Comparison of ENCODE assay signal across 8 cellular contexts in genomic region chr5:54249210-54250028, GRCh38.
A peak's percentile ranks its signal among the peaks of the same experiment; 100 is the strongest.
DNase-seq lines count a peak whose midpoint lies in the region; ATAC-seq, FAIRE-seq and TF ChIP-seq lines count a peak whose summit lies in the region.

No MANE protein-coding gene starts in this region.

- H2AFZ ChIP-seq in GM23248, result no peak overlapping the region

- H3K79me2 ChIP-seq in GM23248 (ENCODE audit: insufficient read depth), result no peaks in the 10 kb centered on the region

- no peaks in the 10 kb centered on the region for H4K20me1 ChIP-seq in GM23248 (ENCODE audit: insufficient read depth)

- no peak overlapping the region for H3K27ac Mint-ChIP-seq in CD8-positive, alpha-beta T cell

- TF ChIP-seq POLR2A in Peyer's patch (IDR thresholded peaks at IDR 0.05) (no peak), gastrocnemius medialis (IDR thresholded peaks at IDR 0.05) (no peak)

- no peaks in the 10 kb centered on the region for H3K27me3 Mint-ChIP-seq in CD8-positive, alpha-beta T cell (ENCODE audit: low read depth)

- H3K9ac ChIP-seq in GM23248 (no peak overlapping the region), kidney (ENCODE audit: low read length in 2 of 2) (no peak overlapping the region)

- no peaks in the 10 kb centered on the region for H3K27me3 ChIP-seq in CD8-positive, alpha-beta T cell (ENCODE audit: insufficient read depth, low read length)
- H3K27me3 ChIP-seq in GM23248 (replicated peaks; ENCODE audit: insufficient read depth) (no peaks in the 10 kb centered on the region), Peyer's patch (no peaks in the 10 kb centered on the region), gastrocnemius medialis (no peaks in the 10 kb centered on the region)

- H3F3A ChIP-seq in GM23248 (ENCODE audit: insufficient read depth), result no peaks in the 10 kb centered on the region

- WGBS in GM23248 (ENCODE audit: low coverage in 1 of 2, low lambda C conversion rate in 2 of 2, missing lambda C conversion rate in 2 of 2), 2 experiments, result 50 to 55% methylated on average over 4 of the region's 4 CpGs

- H3K36me3 Mint-ChIP-seq in CD8-positive, alpha-beta T cell, result no peaks in the 10 kb centered on the region

- H3K4me1 ChIP-seq in CD8-positive, alpha-beta T cell (ENCODE audit: insufficient read depth, low read length), result peaks cover 3% of the 10 kb centered on the region
- H3K4me1 ChIP-seq in GM23248 (ENCODE audit: insufficient read depth) (no peaks in the 10 kb centered on the region), Peyer's patch (peaks cover 0 to 8% (median 4%) of the 10 kb centered on the region in 4 donors), kidney (ENCODE audit: control insufficient read depth in 1 of 2, insufficient read depth in 1 of 2, low read depth in 1 of 2, low read length in 2 of 2) (no peaks in the 10 kb centered on the region), gastrocnemius medialis (peaks cover 3% of the 10 kb centered on the region in 2 donors)

- no peak for TF ChIP-seq CTCF in CD8-positive, alpha-beta T cell (IDR thresholded peaks at IDR 0.05)
- TF ChIP-seq CTCF in Peyer's patch (IDR thresholded peaks at IDR 0.05) (peak in 2 of 6 experiments; percentile 9 to 22), kidney (IDR thresholded peaks at IDR 0.05; ENCODE audit: borderline replicate concordance, extremely low read depth, insufficient read depth) (no peak), gastrocnemius medialis (IDR thresholded peaks at IDR 0.05 in 4 of 5, conservative IDR thresholded peaks at IDR 0.05 in 1 of 5) (no peak)

- ATAC-seq in CD8-positive, alpha-beta T cell, result peak; percentile 42
- ATAC-seq in left cardiac atrium, result peak; percentile 20 to 44
- ATAC-seq in HG03095 (IDR thresholded peaks at IDR 0.05; ENCODE audit: unreplicated experiment), result no peak
- no peak for ATAC-seq in HG02759 (IDR thresholded peaks at IDR 0.05; ENCODE audit: unreplicated experiment)
- no peak for ATAC-seq in gastrocnemius medialis

- H3K4me2 ChIP-seq in GM23248 (ENCODE audit: unreplicated experiment), result no peak overlapping the region

- H3K27ac ChIP-seq in CD8-positive, alpha-beta T cell (ENCODE audit: low read depth, low read length), result no peak overlapping the region
- H3K27ac ChIP-seq in GM23248, result no peak overlapping the region
- H3K27ac ChIP-seq in Peyer's patch, result no peak overlapping the region
- H3K27ac ChIP-seq in kidney (ENCODE audit: low read depth in 2 of 2, low read length in 2 of 2), result no peak overlapping the region
- no peak overlapping the region for H3K27ac ChIP-seq in gastrocnemius medialis

- in situ Hi-C loops in GM23248 (cut with MboI), result loop anchor here (10.0 to 25.0 kb wide), 4 partner anchors 165 to 987 kb away; no protein-coding TSS in a partner anchor
- in situ Hi-C loops in gastrocnemius medialis (cut with MboI; ENCODE audit: low sequenced_read_pairs in 4 of 4), result loop anchor here in 3 of 4 donors (10.0 to 25.0 kb wide), 4 partner anchors 165 to 1087 kb away; no protein-coding TSS in a partner anchor

- FAIRE-seq in kidney (lab: Jason Lieb, UNC), result no peak

- intact Hi-C loops in CD8-positive, alpha-beta T cell (cut with DNase I, micrococcal nuclease), result no loop called here
- intact Hi-C loops in left cardiac atrium (cut with DNase I), result loop anchor here (5.0 to 10.0 kb wide), 4 partner anchors 65 to 243 kb away; partner anchors contain the start of gene ARL15 (in 1 of the 2)
- intact Hi-C loops in kidney (cut with DNase I), result loop anchor here (10.0 kb wide), 2 partner anchors 55 to 165 kb away; no protein-coding TSS in a partner anchor
- intact Hi-C loops in gastrocnemius medialis (cut with DNase I; ENCODE audit: low total_unique reads), result loop anchor here (10.0 kb wide), 1 partner anchor 615 kb away; no protein-coding TSS in a partner anchor

- CTCF ChIA-PET in CD8-positive, alpha-beta T cell (lab: Charles Lee), result interaction anchor here (1.3 to 1.6 kb wide), 3 partner anchors 18 to 169 kb away, joined by 3 to 4 read pairs (median 3); no protein-coding TSS in a partner anchor

- DNase-seq in CD8-positive, alpha-beta T cell, result peak in 5 of 7 experiments; percentile 15 to 56 (median 34)
- DNase-seq in GM23248, result peak; percentile 11
- peak; percentile 30 to 53 (median 51) for DNase-seq in Peyer's patch
- peak; percentile 34 for DNase-seq in left cardiac atrium
- no peak for DNase-seq in kidney
- no peak for DNase-seq in gastrocnemius medialis

- H3K4me1 Mint-ChIP-seq in CD8-positive, alpha-beta T cell (ENCODE audit: low read depth), result peaks cover 15% of the 10 kb centered on the region

- no peak overlapping the region for H3K4me3 Mint-ChIP-seq in CD8-positive, alpha-beta T cell

- no peaks in the 10 kb centered on the region for H3K9me2 ChIP-seq in GM23248 (ENCODE audit: insufficient read depth)

- H3K36me3 ChIP-seq in CD8-positive, alpha-beta T cell (ENCODE audit: insufficient read depth, low read length), result no peaks in the 10 kb centered on the region
- H3K36me3 ChIP-seq in GM23248 (ENCODE audit: low read depth) (no peaks in the 10 kb centered on the region), Peyer's patch (no peaks in the 10 kb centered on the region), kidney (ENCODE audit: control insufficient read depth in 1 of 2, insufficient read depth in 2 of 2, low read length in 2 of 2) (no peaks in the 10 kb centered on the region), gastrocnemius medialis (no peaks in the 10 kb centered on the region)

- H3K9me3 Mint-ChIP-seq in CD8-positive, alpha-beta T cell, result no peaks in the 10 kb centered on the region

- H3K4me3 ChIP-seq in CD8-positive, alpha-beta T cell (ENCODE audit: low read depth, low read length), result no peak overlapping the region
- H3K4me3 ChIP-seq in GM23248 (no peak overlapping the region), Peyer's patch (no peak overlapping the region), kidney (ENCODE audit: low read length in 2 of 2) (no peak overlapping the region), gastrocnemius medialis (no peak overlapping the region)

- POLR2A ChIA-PET in CD8-positive, alpha-beta T cell (lab: Charles Lee), result interaction anchor here (0.6 to 1.1 kb wide), 2 partner anchors 14 to 156 kb away, joined by 3 to 4 read pairs; no protein-coding TSS in a partner anchor

- H3K9me3 ChIP-seq in CD8-positive, alpha-beta T cell (ENCODE audit: low read length), result no peaks in the 10 kb centered on the region
- H3K9me3 ChIP-seq in GM23248 (ENCODE audit: low read depth) (no peaks in the 10 kb centered on the region), Peyer's patch (no peaks in the 10 kb centered on the region), kidney (ENCODE audit: control insufficient read depth in 1 of 2, low read length in 2 of 2) (no peaks in the 10 kb centered on the region), gastrocnemius medialis (no peaks in the 10 kb centered on the region)

Comparison
In these comparisons a context has a peak if more than half of its experiments do, and no peak if none do; other contexts are left out.
1. ATAC-seq: peak in CD8-positive, alpha-beta T cell (single experiment) and left cardiac atrium (2 of 2); none in HG03095 (single experiment), HG02759 (single experiment) and gastrocnemius medialis (0 of 2).
2. DNase-seq: peak in CD8-positive, alpha-beta T cell (5 of 7), GM23248 (single experiment), Peyer's patch (3 of 3) and left cardiac atrium (single experiment); none in kidney (single experiment) and gastrocnemius medialis (0 of 2).
3. intact Hi-C loops: an anchor here in left cardiac atrium (5.0 to 10.0 kb wide), kidney (10.0 kb wide) and gastrocnemius medialis (10.0 kb wide); none called in CD8-positive, alpha-beta T cell.